ENCODE assay signal across 1 cellular context in genomic region chr4:25312496-25313193, GRCh38.
TF ChIP-seq lines count a peak whose summit lies in the region.

A gene with protein sequence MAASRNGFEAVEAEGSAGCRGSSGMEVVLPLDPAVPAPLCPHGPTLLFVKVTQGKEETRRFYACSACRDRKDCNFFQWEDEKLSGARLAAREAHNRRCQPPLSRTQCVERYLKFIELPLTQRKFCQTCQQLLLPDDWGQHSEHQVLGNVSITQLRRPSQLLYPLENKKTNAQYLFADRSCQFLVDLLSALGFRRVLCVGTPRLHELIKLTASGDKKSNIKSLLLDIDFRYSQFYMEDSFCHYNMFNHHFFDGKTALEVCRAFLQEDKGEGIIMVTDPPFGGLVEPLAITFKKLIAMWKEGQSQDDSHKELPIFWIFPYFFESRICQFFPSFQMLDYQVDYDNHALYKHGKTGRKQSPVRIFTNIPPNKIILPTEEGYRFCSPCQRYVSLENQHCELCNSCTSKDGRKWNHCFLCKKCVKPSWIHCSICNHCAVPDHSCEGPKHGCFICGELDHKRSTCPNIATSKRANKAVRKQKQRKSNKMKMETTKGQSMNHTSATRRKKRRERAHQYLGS (plus strand): TSS chr4:25312774. CDS start chr4:25312810, 36 bp downstream.

TF ChIP-seq in K562, 482 proteins besides CTCF, POLR2A, EP300 and RAD21 (continued from another document and continues in another):
- TF ChIP-seq, protein P1, sequence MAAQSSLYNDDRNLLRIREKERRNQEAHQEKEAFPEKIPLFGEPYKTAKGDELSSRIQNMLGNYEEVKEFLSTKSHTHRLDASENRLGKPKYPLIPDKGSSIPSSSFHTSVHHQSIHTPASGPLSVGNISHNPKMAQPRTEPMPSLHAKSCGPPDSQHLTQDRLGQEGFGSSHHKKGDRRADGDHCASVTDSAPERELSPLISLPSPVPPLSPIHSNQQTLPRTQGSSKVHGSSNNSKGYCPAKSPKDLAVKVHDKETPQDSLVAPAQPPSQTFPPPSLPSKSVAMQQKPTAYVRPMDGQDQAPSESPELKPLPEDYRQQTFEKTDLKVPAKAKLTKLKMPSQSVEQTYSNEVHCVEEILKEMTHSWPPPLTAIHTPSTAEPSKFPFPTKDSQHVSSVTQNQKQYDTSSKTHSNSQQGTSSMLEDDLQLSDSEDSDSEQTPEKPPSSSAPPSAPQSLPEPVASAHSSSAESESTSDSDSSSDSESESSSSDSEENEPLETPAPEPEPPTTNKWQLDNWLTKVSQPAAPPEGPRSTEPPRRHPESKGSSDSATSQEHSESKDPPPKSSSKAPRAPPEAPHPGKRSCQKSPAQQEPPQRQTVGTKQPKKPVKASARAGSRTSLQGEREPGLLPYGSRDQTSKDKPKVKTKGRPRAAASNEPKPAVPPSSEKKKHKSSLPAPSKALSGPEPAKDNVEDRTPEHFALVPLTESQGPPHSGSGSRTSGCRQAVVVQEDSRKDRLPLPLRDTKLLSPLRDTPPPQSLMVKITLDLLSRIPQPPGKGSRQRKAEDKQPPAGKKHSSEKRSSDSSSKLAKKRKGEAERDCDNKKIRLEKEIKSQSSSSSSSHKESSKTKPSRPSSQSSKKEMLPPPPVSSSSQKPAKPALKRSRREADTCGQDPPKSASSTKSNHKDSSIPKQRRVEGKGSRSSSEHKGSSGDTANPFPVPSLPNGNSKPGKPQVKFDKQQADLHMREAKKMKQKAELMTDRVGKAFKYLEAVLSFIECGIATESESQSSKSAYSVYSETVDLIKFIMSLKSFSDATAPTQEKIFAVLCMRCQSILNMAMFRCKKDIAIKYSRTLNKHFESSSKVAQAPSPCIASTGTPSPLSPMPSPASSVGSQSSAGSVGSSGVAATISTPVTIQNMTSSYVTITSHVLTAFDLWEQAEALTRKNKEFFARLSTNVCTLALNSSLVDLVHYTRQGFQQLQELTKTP (IDR thresholded peaks at IDR 0.05; ENCODE audit: low read depth in 1 of 2, partially characterized antibody in 2 of 2), result peak; percentile 6 to 68
- TF ChIP-seq SIRT6 (IDR thresholded peaks at IDR 0.05; ENCODE audit: low read depth, low read length), result no peak
- TF ChIP-seq HOXB6 (CRISPR knock-in tag; IDR thresholded peaks at IDR 0.05; ENCODE audit: borderline replicate concordance), result no peak
- TF ChIP-seq, protein P2, sequence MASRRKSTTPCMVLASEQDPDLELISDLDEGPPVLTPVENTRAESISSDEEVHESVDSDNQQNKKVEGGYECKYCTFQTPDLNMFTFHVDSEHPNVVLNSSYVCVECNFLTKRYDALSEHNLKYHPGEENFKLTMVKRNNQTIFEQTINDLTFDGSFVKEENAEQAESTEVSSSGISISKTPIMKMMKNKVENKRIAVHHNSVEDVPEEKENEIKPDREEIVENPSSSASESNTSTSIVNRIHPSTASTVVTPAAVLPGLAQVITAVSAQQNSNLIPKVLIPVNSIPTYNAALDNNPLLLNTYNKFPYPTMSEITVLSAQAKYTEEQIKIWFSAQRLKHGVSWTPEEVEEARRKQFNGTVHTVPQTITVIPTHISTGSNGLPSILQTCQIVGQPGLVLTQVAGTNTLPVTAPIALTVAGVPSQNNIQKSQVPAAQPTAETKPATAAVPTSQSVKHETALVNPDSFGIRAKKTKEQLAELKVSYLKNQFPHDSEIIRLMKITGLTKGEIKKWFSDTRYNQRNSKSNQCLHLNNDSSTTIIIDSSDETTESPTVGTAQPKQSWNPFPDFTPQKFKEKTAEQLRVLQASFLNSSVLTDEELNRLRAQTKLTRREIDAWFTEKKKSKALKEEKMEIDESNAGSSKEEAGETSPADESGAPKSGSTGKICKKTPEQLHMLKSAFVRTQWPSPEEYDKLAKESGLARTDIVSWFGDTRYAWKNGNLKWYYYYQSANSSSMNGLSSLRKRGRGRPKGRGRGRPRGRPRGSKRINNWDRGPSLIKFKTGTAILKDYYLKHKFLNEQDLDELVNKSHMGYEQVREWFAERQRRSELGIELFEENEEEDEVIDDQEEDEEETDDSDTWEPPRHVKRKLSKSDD (conservative IDR thresholded peaks at IDR 0.05; ENCODE audit: low read length), result 0 out of 2 replicates have a peak, but pooled peaks have one; percentile 37
- no peak for TF ChIP-seq PTRF (tag; IDR thresholded peaks at IDR 0.05)
- TF ChIP-seq HMG20A (CRISPR knock-in tag; conservative IDR thresholded peaks at IDR 0.05), result no peak
- TF ChIP-seq CEBPG (CRISPR knock-in tag; IDR thresholded peaks at IDR 0.05), result no peak
- no peak for TF ChIP-seq CEBPG (tag; conservative IDR thresholded peaks at IDR 0.05 in 1 of 2, IDR thresholded peaks at IDR 0.05 in 1 of 2)
- no peak for TF ChIP-seq POU5F1 (IDR thresholded peaks at IDR 0.05; ENCODE audit: borderline replicate concordance, low read depth, low read length, partially characterized antibody)
- no peak for TF ChIP-seq SMARCB1 (IDR thresholded peaks at IDR 0.05; ENCODE audit: insufficient read length, low read depth)
- TF ChIP-seq CREB1 (IDR thresholded peaks at IDR 0.05), result peak; percentile 43
- peak; percentile 71; the same call in 1 of the 2 replicates for TF ChIP-seq CREB1 (CRISPR knock-in tag; IDR thresholded peaks at IDR 0.05)
- no peak for TF ChIP-seq MAFF (IDR thresholded peaks at IDR 0.05; ENCODE audit: low read length)
- no peak for TF ChIP-seq NR2F6 (CRISPR knock-in tag; IDR thresholded peaks at IDR 0.05)
- TF ChIP-seq KAT8 (IDR thresholded peaks at IDR 0.05; ENCODE audit: low read depth), result 0 out of 2 replicates have a peak, but pooled peaks have one; percentile 26
- peak; percentile 98 for TF ChIP-seq PHF20 (IDR thresholded peaks at IDR 0.05; ENCODE audit: partially characterized antibody)
- TF ChIP-seq SRSF3 (IDR thresholded peaks at IDR 0.05; ENCODE audit: insufficient read depth, low read length), result no peak
- no peak for TF ChIP-seq MED1 (CRISPR knock-in tag; IDR thresholded peaks at IDR 0.05; ENCODE audit: borderline replicate concordance)
- TF ChIP-seq, protein P3, sequence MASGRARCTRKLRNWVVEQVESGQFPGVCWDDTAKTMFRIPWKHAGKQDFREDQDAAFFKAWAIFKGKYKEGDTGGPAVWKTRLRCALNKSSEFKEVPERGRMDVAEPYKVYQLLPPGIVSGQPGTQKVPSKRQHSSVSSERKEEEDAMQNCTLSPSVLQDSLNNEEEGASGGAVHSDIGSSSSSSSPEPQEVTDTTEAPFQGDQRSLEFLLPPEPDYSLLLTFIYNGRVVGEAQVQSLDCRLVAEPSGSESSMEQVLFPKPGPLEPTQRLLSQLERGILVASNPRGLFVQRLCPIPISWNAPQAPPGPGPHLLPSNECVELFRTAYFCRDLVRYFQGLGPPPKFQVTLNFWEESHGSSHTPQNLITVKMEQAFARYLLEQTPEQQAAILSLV (tag; IDR thresholded peaks at IDR 0.05), result no peak
- TF ChIP-seq KDM4B (IDR thresholded peaks at IDR 0.05; ENCODE audit: borderline replicate concordance in 2 of 2, low read depth in 1 of 2), result peak in 1 of 2 experiments; percentile 93; a peak in 1 of 4 replicates
- TF ChIP-seq KDM5B (IDR thresholded peaks at IDR 0.05; ENCODE audit: insufficient replicate concordance, low read depth, low read length), result peak; percentile 85
- TF ChIP-seq CHD2 (IDR thresholded peaks at IDR 0.05; ENCODE audit: low read depth, low read length), result no peak; the same call in 1 of the 2 replicates
- TF ChIP-seq BACH1 (tag; IDR thresholded peaks at IDR 0.05), result no peak
- TF ChIP-seq RUNX1 (IDR thresholded peaks at IDR 0.05; ENCODE audit: low read depth), result no peak
- TF ChIP-seq POLR2G (IDR thresholded peaks at IDR 0.05; ENCODE audit: low read depth, low read length), result peak; percentile 97
- TF ChIP-seq MEF2D (tag; conservative IDR thresholded peaks at IDR 0.05; ENCODE audit: low read depth), result no peak
- TF ChIP-seq ZFP1 (CRISPR knock-in tag; IDR thresholded peaks at IDR 0.05), result no peak
- TF ChIP-seq BDP1 (IDR thresholded peaks at IDR 0.05; ENCODE audit: insufficient read depth, insufficient read length), result no peak
- no peak for TF ChIP-seq BMI1 (IDR thresholded peaks at IDR 0.05; ENCODE audit: low read length)
- peak; percentile 95 for TF ChIP-seq RB1 (IDR thresholded peaks at IDR 0.05; ENCODE audit: low read depth)
- TF ChIP-seq NR1H2 (CRISPR knock-in tag; IDR thresholded peaks at IDR 0.05), result no peak
- TF ChIP-seq ZNF277 (CRISPR knock-in tag; IDR thresholded peaks at IDR 0.05; ENCODE audit: borderline replicate concordance), result no peak
- peak; percentile 78; the same call in 1 of the 2 replicates for TF ChIP-seq DMBX1 (CRISPR knock-in tag; IDR thresholded peaks at IDR 0.05; ENCODE audit: borderline replicate concordance)
- no peak for TF ChIP-seq SRSF9 (IDR thresholded peaks at IDR 0.05; ENCODE audit: borderline replicate concordance, low read depth, low read length)
- no peak for TF ChIP-seq ZNF121 (CRISPR knock-in tag; conservative IDR thresholded peaks at IDR 0.05)
- peak; percentile 98 for TF ChIP-seq TAF1 (IDR thresholded peaks at IDR 0.05; ENCODE audit: control insufficient read depth, extremely low read depth, insufficient read depth, low read length, severe bottlenecking)
- TF ChIP-seq, protein P4, sequence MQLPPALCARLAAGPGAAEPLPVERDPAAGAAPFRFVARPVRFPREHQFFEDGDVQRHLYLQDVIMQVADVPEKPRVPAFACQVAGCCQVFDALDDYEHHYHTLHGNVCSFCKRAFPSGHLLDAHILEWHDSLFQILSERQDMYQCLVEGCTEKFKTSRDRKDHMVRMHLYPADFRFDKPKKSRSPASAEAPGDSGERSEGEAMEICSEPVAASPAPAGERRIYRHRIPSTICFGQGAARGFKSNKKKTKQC (CRISPR knock-in tag; IDR thresholded peaks at IDR 0.05), result peak; percentile 86
- no peak for TF ChIP-seq ZNF57 (CRISPR knock-in tag; IDR thresholded peaks at IDR 0.05)
- TF ChIP-seq HDAC1 (IDR thresholded peaks at IDR 0.05), result peak in 1 of 2 experiments; percentile 92; a peak in 2 of 4 replicates
- peak; percentile 82 for TF ChIP-seq ETS1 (conservative IDR thresholded peaks at IDR 0.05; ENCODE audit: control insufficient read depth, low read depth, low read length)
- peak; percentile 90 for TF ChIP-seq SAP30 (IDR thresholded peaks at IDR 0.05; ENCODE audit: borderline replicate concordance, insufficient read depth, low read depth, low read length, poor library complexity, severe bottlenecking)
- TF ChIP-seq, protein P5, sequence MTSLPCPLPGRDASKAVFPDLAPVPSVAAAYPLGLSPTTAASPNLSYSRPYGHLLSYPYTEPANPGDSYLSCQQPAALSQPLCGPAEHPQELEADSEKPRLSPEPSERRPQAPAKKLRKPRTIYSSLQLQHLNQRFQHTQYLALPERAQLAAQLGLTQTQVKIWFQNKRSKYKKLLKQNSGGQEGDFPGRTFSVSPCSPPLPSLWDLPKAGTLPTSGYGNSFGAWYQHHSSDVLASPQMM (CRISPR knock-in tag; IDR thresholded peaks at IDR 0.05), result no peak
- TF ChIP-seq NFIC (IDR thresholded peaks at IDR 0.05), result peak; percentile 81
- TF ChIP-seq C11orf30 (IDR thresholded peaks at IDR 0.05; ENCODE audit: low read depth), result peak; percentile 99
- TF ChIP-seq PCBP1 (IDR thresholded peaks at IDR 0.05; ENCODE audit: low read depth, low read length, poor library complexity, severe bottlenecking), result no peak
- no peak for TF ChIP-seq ZNF232 (CRISPR knock-in tag; IDR thresholded peaks at IDR 0.05)
- TF ChIP-seq WHSC1 (IDR thresholded peaks at IDR 0.05; ENCODE audit: low read length), result no peak
- 0 out of 2 replicates have a peak, but pooled peaks have one; percentile 40 for TF ChIP-seq ZBTB17 (CRISPR knock-in tag; IDR thresholded peaks at IDR 0.05)
- TF ChIP-seq TBL1XR1 (IDR thresholded peaks at IDR 0.05; ENCODE audit: low read length in 2 of 2), result peak; percentile 71 to 74; a peak in 3 of 4 replicates
- TF ChIP-seq SIX5 (IDR thresholded peaks at IDR 0.05; ENCODE audit: borderline replicate concordance in 1 of 2, insufficient read depth in 1 of 2, low read depth in 1 of 2, low read length in 2 of 2), result peak; percentile 48 to 55; a peak in 2 of 4 replicates
- TF ChIP-seq ZNF589 (CRISPR knock-in tag; IDR thresholded peaks at IDR 0.05; ENCODE audit: low read depth), result 0 out of 2 replicates have a peak, but pooled peaks have one; percentile 50
- TF ChIP-seq PML (IDR thresholded peaks at IDR 0.05; ENCODE audit: low read length), result peak; percentile 74; the same call in 1 of the 2 replicates
- TF ChIP-seq ZFP30 (CRISPR knock-in tag; IDR thresholded peaks at IDR 0.05; ENCODE audit: borderline replicate concordance), result no peak
- no peak for TF ChIP-seq CBFA2T2 (conservative IDR thresholded peaks at IDR 0.05)
- TF ChIP-seq HIVEP1 (CRISPR knock-in tag; IDR thresholded peaks at IDR 0.05), result no peak
- TF ChIP-seq ZNF24 (IDR thresholded peaks at IDR 0.05), result 0 out of 2 replicates have a peak, but pooled peaks have one; percentile 45
- TF ChIP-seq NFYB (IDR thresholded peaks at IDR 0.05; ENCODE audit: extremely low read depth, insufficient read length), result no peak
- no peak for TF ChIP-seq NELFE (IDR thresholded peaks at IDR 0.05; ENCODE audit: insufficient read depth, insufficient read length)
- no peak for TF ChIP-seq ZNF217 (CRISPR knock-in tag; IDR thresholded peaks at IDR 0.05)
- 0 out of 2 replicates have a peak, but pooled peaks have one; percentile 42 for TF ChIP-seq PTBP1 (IDR thresholded peaks at IDR 0.05; ENCODE audit: low read depth, low read length)
- no peak for TF ChIP-seq HNRNPL (IDR thresholded peaks at IDR 0.05; ENCODE audit: low read depth, low read length)
- TF ChIP-seq KLF16 (IDR thresholded peaks at IDR 0.05), result peak; percentile 49; the same call in 1 of the 2 replicates
- TF ChIP-seq RBM34 (IDR thresholded peaks at IDR 0.05; ENCODE audit: borderline replicate concordance, insufficient read depth, low read length), result no peak
- no peak for TF ChIP-seq ZKSCAN8 (CRISPR knock-in tag; IDR thresholded peaks at IDR 0.05)
